Comparison of ENCODE assay signal across 17 cellular contexts in the genomic region with DNA sequence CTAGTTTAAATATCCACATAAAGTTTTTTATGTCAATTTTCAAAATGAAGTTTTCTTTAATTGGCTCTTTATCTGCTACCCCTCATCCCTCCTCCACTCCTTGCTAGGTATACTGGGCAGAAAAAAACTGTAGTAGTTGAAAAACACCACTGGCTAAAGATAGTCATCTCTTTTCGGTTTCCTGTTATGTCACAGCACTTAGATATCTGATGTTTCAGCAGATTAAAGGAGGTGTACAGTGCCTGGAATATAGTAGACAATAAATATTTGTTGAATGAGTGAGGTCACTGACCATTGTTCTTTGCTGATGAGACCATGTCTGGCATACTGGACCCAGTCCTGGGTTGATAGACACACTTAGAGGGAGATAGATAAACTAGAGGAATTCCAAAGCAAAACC. TPM values are rescaled to one million over a fixed set of nuclear protein-coding genes. Genes with fewer than 3 reads are reported as not detected.
DNase-seq lines count a peak whose midpoint lies in the region; ATAC-seq, FAIRE-seq and TF ChIP-seq lines count a peak whose summit lies in the region.
"Had no signal": no experiment of that assay in that cellular context is flagged by ENCODE, and none has a peak within 500 bp of the region (broad histone marks: within the 10 kb centered on the region; RNA-seq: fewer than 3 reads in every experiment).

No MANE protein-coding gene starts in this region.

- H3K9ac ChIP-seq in endothelial cell of umbilical vein (replicated peaks; ENCODE audit: extremely low read depth, insufficient read depth, low read length), result peak overlapping the region; percentile 58
- H3K9ac ChIP-seq: GM23248 had no signal

- peak overlapping the region; percentile 81 for H3K4me3 Mint-ChIP-seq in activated CD4-positive, alpha-beta memory T cell treated with anti-CD3 and anti-CD28 coated beads, Interleukin-2, amount 10 ng/mL, durations not matched to agents 7 days and 5 days

- H3K27ac ChIP-seq in left ventricle myocardium inferior (replicated peaks), result peak overlapping the region; percentile 31
- H3K27ac ChIP-seq in endothelial cell of umbilical vein (ENCODE audit: insufficient read depth, low read depth, low read length), result peak overlapping the region; percentile 88
- H3K27ac ChIP-seq: cardiac muscle cell, gastrocnemius medialis, GM23248 had no signal

- DNase-seq in left ventricle myocardium inferior (no peak), Right ventricle myocardium inferior (ENCODE audit: missing footprints) (no peak), endothelial cell of umbilical vein (ENCODE audit: low read depth, low spot score) (peak; percentile 50), NCI-H345 (lab: John Stamatoyannopoulos, UW) (no peak), HPDE6-E6E7 (ENCODE audit: extremely low spot score) (no peak)
- DNase-seq in activated CD4-positive, alpha-beta memory T cell treated with anti-CD3 and anti-CD28 coated beads, Interleukin-2, amount 10 ng/mL, durations not matched to agents 7 days and 5 days, result no peak
- DNase-seq: activated effector memory CD4-positive, alpha-beta T cell treated with anti-CD3 and anti-CD28 coated beads, Interleukin-2, amount 50 U/mL, for 16 hours; gastrocnemius medialis; GM23248; mammary epithelial cell; NCI-H2081 treated with DMSO at 0.1 percent for 48 hours; NCI-H774; RPMI8226; stimulated activated CD4-positive, alpha-beta T cell treated with anti-CD3 and anti-CD28 coated beads, Interleukin-4, amount 100 ng/mL, for 1 hour had no signal

- no peak overlapping the region for H3K4me3 ChIP-seq in left ventricle myocardium inferior
- peak overlapping the region in 1 of 3 experiments; percentile 36 for H3K4me3 ChIP-seq in endothelial cell of umbilical vein (replicated peaks in 1 of 3; ENCODE audit: insufficient read depth in 1 of 3, low read depth in 1 of 3, low read length in 3 of 3)
- H3K4me3 ChIP-seq: cardiac muscle cell, gastrocnemius medialis, GM23248 had no signal

- H3K27me3 Mint-ChIP-seq in activated CD4-positive, alpha-beta memory T cell treated with anti-CD3 and anti-CD28 coated beads, Interleukin-2, amount 10 ng/mL, durations not matched to agents 7 days and 5 days, result no peaks in the 10 kb centered on the region

- H2AFZ ChIP-seq in endothelial cell of umbilical vein (ENCODE audit: low read depth, low read length), result no peak overlapping the region
- H2AFZ ChIP-seq: GM23248 had no signal

- no peaks in the 10 kb centered on the region for H3K9me1 ChIP-seq in endothelial cell of umbilical vein (replicated peaks; ENCODE audit: control insufficient read depth, extremely low read depth, insufficient read depth, low read length)

- no peak for TF ChIP-seq POLR2A in endothelial cell of umbilical vein (IDR thresholded peaks at IDR 0.05; ENCODE audit: low read depth, low read length)

- no peaks in the 10 kb centered on the region for H3K9me3 ChIP-seq in left ventricle myocardium inferior (replicated peaks)
- no peaks in the 10 kb centered on the region for H3K9me3 ChIP-seq in endothelial cell of umbilical vein (replicated peaks; ENCODE audit: control insufficient read depth, insufficient read depth, low read length)
- H3K9me3 ChIP-seq: gastrocnemius medialis had no signal

- intact Hi-C loops in left ventricle myocardium inferior (cut with micrococcal nuclease) (no loop called here), Right ventricle myocardium inferior (cut with DNase I) (loop anchor here (5.0 kb wide), 1 partner anchor 46 kb away; no protein-coding TSS in a partner anchor), endothelial cell of umbilical vein (cut with micrococcal nuclease) (loop anchor here (1.0 to 10.0 kb wide), 4 partner anchors 9 to 214 kb away; no protein-coding TSS in a partner anchor)

- peaks cover 77% of the 10 kb centered on the region for H3K36me3 Mint-ChIP-seq in activated CD4-positive, alpha-beta memory T cell treated with anti-CD3 and anti-CD28 coated beads, Interleukin-2, amount 10 ng/mL, durations not matched to agents 7 days and 5 days (ENCODE audit: low read depth)

- TF ChIP-seq CTCF in left ventricle myocardium inferior (IDR thresholded peaks at IDR 0.05; ENCODE audit: borderline replicate concordance) (no peak), endothelial cell of umbilical vein (IDR thresholded peaks at IDR 0.05; ENCODE audit: extremely low read depth in 1 of 2, insufficient read depth in 1 of 2, low read depth in 1 of 2, low read length in 2 of 2) (no peak)

- no peak for ATAC-seq in Right ventricle myocardium inferior
- ATAC-seq in GM21737 (IDR thresholded peaks at IDR 0.05; ENCODE audit: unreplicated experiment), result no peak
- ATAC-seq in GM18909 (IDR thresholded peaks at IDR 0.05; ENCODE audit: poor library complexity, unreplicated experiment), result no peak
- ATAC-seq: gastrocnemius medialis had no signal

- BruUV-seq in endothelial cell of umbilical vein (replicated peaks; lab: Mats Ljungman, UMichigan), result no TSS peak

- H3K27me3 ChIP-seq in left ventricle myocardium inferior (ENCODE audit: low read depth) (no peaks in the 10 kb centered on the region), endothelial cell of umbilical vein (ENCODE audit: control insufficient read depth in 2 of 2, insufficient read depth in 2 of 2, low read length in 2 of 2) (no peaks in the 10 kb centered on the region)
- H3K27me3 ChIP-seq: gastrocnemius medialis had no signal

- POLR2A ChIA-PET in activated CD4-positive, alpha-beta memory T cell treated with anti-CD3 and anti-CD28 coated beads, Interleukin-2, amount 10 ng/mL, durations not matched to agents 7 days and 5 days (lab: Charles Lee), result interaction anchor here (1.6 to 10.8 kb wide), 3 partner anchors 8 to 108 kb away, joined by 4 to 445 read pairs (median 6); a partner anchor contains a TSS
- POLR2A ChIA-PET in endothelial cell of umbilical vein (lab: Charles Lee), result no interaction called here

- H3K79me2 ChIP-seq in endothelial cell of umbilical vein (ENCODE audit: control insufficient read depth, insufficient read depth, low read length), result peaks cover 62% of the 10 kb centered on the region

- no peak for FAIRE-seq in endothelial cell of umbilical vein (lab: Jason Lieb, UNC)

- H3K4me2 ChIP-seq in endothelial cell of umbilical vein (ENCODE audit: insufficient read depth, low read length), result peak overlapping the region; percentile 57

- H3K36me3 ChIP-seq in left ventricle myocardium inferior, result peaks cover 50% of the 10 kb centered on the region
- peaks cover 14 to 36% of the 10 kb centered on the region in 2 experiments for H3K36me3 ChIP-seq in endothelial cell of umbilical vein (ENCODE audit: control insufficient read depth in 2 of 2, extremely low read depth in 1 of 2, insufficient read depth in 2 of 2, low read length in 2 of 2)

- dilution Hi-C loops in endothelial cell of umbilical vein (cut with MboI; ENCODE audit: extremely low pct_ligation_motif_present, low sequenced_read_pairs), result no loop called here

- peaks cover 58% of the 10 kb centered on the region for H3K4me1 ChIP-seq in left ventricle myocardium inferior
- peaks cover 39% of the 10 kb centered on the region for H3K4me1 ChIP-seq in endothelial cell of umbilical vein (ENCODE audit: control insufficient read depth, extremely low read depth, insufficient read depth, low read length)

- no peaks in the 10 kb centered on the region for H3K9me3 Mint-ChIP-seq in activated CD4-positive, alpha-beta memory T cell treated with anti-CD3 and anti-CD28 coated beads, Interleukin-2, amount 10 ng/mL, durations not matched to agents 7 days and 5 days

- H3K27ac Mint-ChIP-seq in activated CD4-positive, alpha-beta memory T cell treated with anti-CD3 and anti-CD28 coated beads, Interleukin-2, amount 10 ng/mL, durations not matched to agents 7 days and 5 days, result peak overlapping the region; percentile 87

- CTCF ChIA-PET in activated CD4-positive, alpha-beta memory T cell treated with anti-CD3 and anti-CD28 coated beads, Interleukin-2, amount 10 ng/mL, durations not matched to agents 7 days and 5 days (lab: Charles Lee), result interaction anchor here (8.4 kb wide), 1 partner anchor 18 kb away, joined by 63 read pairs; no protein-coding TSS in a partner anchor
- CTCF ChIA-PET in endothelial cell of umbilical vein (lab: Charles Lee), result no interaction called here

- H4K20me1 ChIP-seq in endothelial cell of umbilical vein (replicated peaks; ENCODE audit: control insufficient read depth, extremely low read depth, insufficient read depth, low read length), result no peaks in the 10 kb centered on the region

- peaks cover 74% of the 10 kb centered on the region for H3K4me1 Mint-ChIP-seq in activated CD4-positive, alpha-beta memory T cell treated with anti-CD3 and anti-CD28 coated beads, Interleukin-2, amount 10 ng/mL, durations not matched to agents 7 days and 5 days

RNA-seq across cellular contexts. Expression of a gene that starts 3.2 kb away (rescaled TPM):
- 7.6 TPM for total RNA-seq in left ventricle myocardium inferior
- total RNA-seq in Right ventricle myocardium inferior, result 11.6 TPM
- 10 to 100 TPM; 43.8 to 49.4 TPM for total RNA-seq in activated CD4-positive, alpha-beta memory T cell treated with anti-CD3 and anti-CD28 coated beads, Interleukin-2, amount 10 ng/mL, durations not matched to agents 7 days and 5 days
- total RNA-seq in endothelial cell of umbilical vein, result 32.5 and 41.0 TPM in 2 replicates
- polyA plus RNA-seq in endothelial cell of umbilical vein, result 5.8 and 7.6 TPM in 2 replicates
- 6.1 and 6.2 TPM in 2 replicates for polyA plus RNA-seq in endothelial cell of umbilical vein (2011; cell fraction: cytosol; rRNA removed)
- 21.6 and 26.6 TPM in 2 replicates for polyA plus RNA-seq in endothelial cell of umbilical vein (2011; cell fraction: nucleus; rRNA removed)
- polyA plus RNA-seq in endothelial cell of umbilical vein (2012), result 7.3 and 10.1 TPM in 2 replicates
- polyA minus RNA-seq in endothelial cell of umbilical vein, result 18.8 and 21.4 TPM in 2 replicates
- 41.8 TPM for polyA minus RNA-seq in endothelial cell of umbilical vein (2011; cell fraction: cytosol; rRNA and poly(A)+ RNA removed)
- 12.4 and 16.8 TPM in 2 replicates for polyA minus RNA-seq in endothelial cell of umbilical vein (2011; cell fraction: nucleus; rRNA and poly(A)+ RNA removed)

RNA-seq across cellular contexts. Expression of a gene that starts 9.4 kb away (rescaled TPM):
- total RNA-seq in left ventricle myocardium inferior (3.2 TPM), Right ventricle myocardium inferior (2.7 TPM), endothelial cell of umbilical vein (17.0 and 23.3 TPM in 2 replicates)
- total RNA-seq in activated CD4-positive, alpha-beta memory T cell treated with anti-CD3 and anti-CD28 coated beads, Interleukin-2, amount 10 ng/mL, durations not matched to agents 7 days and 5 days, result 10 to 100 TPM; 41.2 to 42.1 TPM
- polyA plus RNA-seq in endothelial cell of umbilical vein, result 28.1 and 29.9 TPM in 2 replicates
- 18.5 and 20.5 TPM in 2 replicates for polyA plus RNA-seq in endothelial cell of umbilical vein (2011; cell fraction: cytosol; rRNA removed)
- polyA plus RNA-seq in endothelial cell of umbilical vein (2011; cell fraction: nucleus; rRNA removed), result 32.1 and 36.0 TPM in 2 replicates
- 13.2 and 18.2 TPM in 2 replicates for polyA plus RNA-seq in endothelial cell of umbilical vein (2012)
- polyA minus RNA-seq in endothelial cell of umbilical vein, result 18.4 and 20.0 TPM in 2 replicates
- 1.2 TPM for polyA minus RNA-seq in endothelial cell of umbilical vein (2011; cell fraction: cytosol; rRNA and poly(A)+ RNA removed)
- 6.6 and 7.1 TPM in 2 replicates for polyA minus RNA-seq in endothelial cell of umbilical vein (2011; cell fraction: nucleus; rRNA and poly(A)+ RNA removed)

RNA-seq across cellular contexts. Expression of a gene that starts 30.6 kb away (rescaled TPM):
- total RNA-seq in left ventricle myocardium inferior, result not detected
- not detected for total RNA-seq in Right ventricle myocardium inferior
- total RNA-seq in activated CD4-positive, alpha-beta memory T cell treated with anti-CD3 and anti-CD28 coated beads, Interleukin-2, amount 10 ng/mL, durations not matched to agents 7 days and 5 days, result not detected
- total RNA-seq in endothelial cell of umbilical vein, result not detected in 2 replicates
- polyA plus RNA-seq in endothelial cell of umbilical vein, result 0.37 TPM in 1 of 2 replicates, not detected in the other
- polyA plus RNA-seq in endothelial cell of umbilical vein (2011; cell fraction: cytosol; rRNA removed), result not detected in 2 replicates
- polyA plus RNA-seq in endothelial cell of umbilical vein (2011; cell fraction: nucleus; rRNA removed), result not detected in 2 replicates
- polyA plus RNA-seq in endothelial cell of umbilical vein (2012), result not detected in 2 replicates
- polyA minus RNA-seq in endothelial cell of umbilical vein, result not detected in 2 replicates
- polyA minus RNA-seq in endothelial cell of umbilical vein (2011; cell fraction: cytosol; rRNA and poly(A)+ RNA removed), result not detected
- not detected in 2 replicates for polyA minus RNA-seq in endothelial cell of umbilical vein (2011; cell fraction: nucleus; rRNA and poly(A)+ RNA removed)
- total RNA-seq: GM23248 had no signal
- polyA plus RNA-seq: mammary epithelial cell had no signal
